ENCODE assay signal across 8 cellular contexts in the genomic region with DNA sequence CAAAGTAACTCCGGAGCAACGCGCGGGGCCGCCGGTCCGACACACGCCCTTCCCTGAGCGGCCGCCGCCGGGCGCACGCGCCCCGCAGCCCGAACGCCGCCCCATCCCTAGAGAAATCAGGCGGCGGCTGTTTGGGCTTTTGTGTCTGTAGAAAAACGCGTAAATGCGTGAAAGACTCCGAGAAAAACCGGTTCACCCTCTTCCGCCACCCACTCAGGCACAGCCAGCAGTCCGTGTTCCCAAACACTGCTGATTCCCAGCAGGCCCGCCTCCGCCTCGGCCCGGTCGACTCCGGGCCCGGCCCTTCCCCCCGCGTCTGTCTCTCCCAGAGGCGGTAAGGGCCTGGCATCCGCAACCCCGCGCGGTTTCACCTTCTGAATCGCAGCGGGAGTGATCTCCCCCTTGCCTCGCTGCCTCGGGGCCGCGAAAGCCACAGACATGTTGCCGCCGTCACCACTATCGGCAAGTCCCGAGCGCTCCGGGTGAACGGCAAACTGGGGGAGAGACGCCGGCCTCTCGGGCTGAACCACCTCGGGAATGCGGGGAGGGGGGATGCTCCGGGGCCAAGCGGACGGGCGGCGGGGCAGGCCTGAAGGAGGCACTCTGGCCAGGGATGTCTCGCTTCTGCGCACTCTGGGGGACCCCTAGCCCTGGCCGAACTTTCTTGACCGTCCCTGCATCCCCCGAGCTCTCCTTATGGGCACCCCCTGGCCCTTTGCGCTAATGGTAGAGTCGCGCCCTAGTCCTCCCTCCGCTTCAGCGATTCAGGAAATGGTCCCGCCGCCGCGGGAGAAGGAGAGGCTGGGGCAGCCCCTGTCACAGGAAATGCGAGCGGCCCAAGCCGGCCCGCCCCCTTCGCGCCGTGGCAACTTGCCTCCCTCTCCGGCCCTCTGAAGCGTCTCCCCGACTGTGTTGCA. TPM values are rescaled to one million over a fixed set of nuclear protein-coding genes. Genes with fewer than 3 reads are reported as not detected.
A peak's percentile ranks its signal among the peaks of the same experiment; 100 is the strongest.
DNase-seq lines count a peak whose midpoint lies in the region; ATAC-seq, FAIRE-seq and TF ChIP-seq lines count a peak whose summit lies in the region.

A gene with protein sequence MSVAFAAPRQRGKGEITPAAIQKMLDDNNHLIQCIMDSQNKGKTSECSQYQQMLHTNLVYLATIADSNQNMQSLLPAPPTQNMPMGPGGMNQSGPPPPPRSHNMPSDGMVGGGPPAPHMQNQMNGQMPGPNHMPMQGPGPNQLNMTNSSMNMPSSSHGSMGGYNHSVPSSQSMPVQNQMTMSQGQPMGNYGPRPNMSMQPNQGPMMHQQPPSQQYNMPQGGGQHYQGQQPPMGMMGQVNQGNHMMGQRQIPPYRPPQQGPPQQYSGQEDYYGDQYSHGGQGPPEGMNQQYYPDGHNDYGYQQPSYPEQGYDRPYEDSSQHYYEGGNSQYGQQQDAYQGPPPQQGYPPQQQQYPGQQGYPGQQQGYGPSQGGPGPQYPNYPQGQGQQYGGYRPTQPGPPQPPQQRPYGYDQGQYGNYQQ (minus strand): TSS at position 484 of the 917 bp plus-strand sequence. CDS start 44 bp downstream, at position 440.

- peaks cover 1% of the 10 kb centered on the region for H4K20me1 ChIP-seq in mammary epithelial cell (ENCODE audit: insufficient read depth, low read length)

- H3K27me3 ChIP-seq in A673 (replicated peaks; ENCODE audit: insufficient read depth, low read depth, low read length, poor library complexity) = no peaks in the 10 kb centered on the region
- H3K27me3 ChIP-seq in WERI-Rb-1 (ENCODE audit: insufficient read depth, low read depth, severe bottlenecking) = no peaks in the 10 kb centered on the region
- no peaks in the 10 kb centered on the region for H3K27me3 ChIP-seq in mammary epithelial cell (ENCODE audit: insufficient read depth, low read length)
- no peaks in the 10 kb centered on the region for H3K27me3 ChIP-seq in iPS-20b (ENCODE audit: insufficient read depth, low read length)
- no peaks in the 10 kb centered on the region for H3K27me3 ChIP-seq in small intestine (ENCODE audit: control insufficient read depth in 2 of 2, insufficient read depth in 2 of 2, low read length in 2 of 2)

- CTCF ChIA-PET in A673 (lab: Charles Lee) = no interaction called here
- CTCF ChIA-PET in mammary epithelial cell (lab: Charles Lee; ENCODE audit: low non-redundant PET) = interaction anchor here (0.5 to 0.7 kb wide), 2 partner anchors 729 to 1222 kb away, joined by 3 read pairs; no protein-coding TSS in a partner anchor

- peak within 1 kb of the TSS; percentile 99 for H2AFZ ChIP-seq in mammary epithelial cell (ENCODE audit: low read depth, low read length)

- DNase-seq in A673 (ENCODE audit: low spot score) (peak; percentile 95), NCI-H2171 treated with DMSO at 0.1 percent for 48 hours (lab: John Stamatoyannopoulos, UW) (peak; percentile 80), WERI-Rb-1 (peak; percentile 95), mammary epithelial cell (peak; percentile 92), small intestine (peak; percentile 92)

- H3K9me3 ChIP-seq in A673 (ENCODE audit: low read depth, low read length, poor library complexity, severe bottlenecking) (no peaks in the 10 kb centered on the region), WERI-Rb-1 (ENCODE audit: severe bottlenecking) (no peaks in the 10 kb centered on the region), mammary epithelial cell (replicated peaks; ENCODE audit: insufficient read depth, low read length) (no peaks in the 10 kb centered on the region), iPS-20b (ENCODE audit: insufficient read depth, low read depth, low read length) (no peaks in the 10 kb centered on the region), small intestine (ENCODE audit: control insufficient read depth, low read depth) (no peaks in the 10 kb centered on the region)

- BruUV-seq in A673 (replicated peaks; lab: Mats Ljungman, UMichigan) (no TSS peak), mammary epithelial cell (replicated peaks; lab: Mats Ljungman, UMichigan) (no TSS peak)

- intact Hi-C loops in A673 (cut with micrococcal nuclease; ENCODE audit: unreplicated experiment) (no loop called here), mammary epithelial cell (cut with micrococcal nuclease) (loop anchor here (5.0 kb wide), 1 partner anchor 137 kb away; the partner anchor contains the start of gene TAF4B)

- TF ChIP-seq CTCF in A673 (conservative IDR thresholded peaks at IDR 0.05; ENCODE audit: low read depth, low read length) (no peak), WERI-Rb-1 (IDR thresholded peaks at IDR 0.05; ENCODE audit: low read depth, low read length) (no peak), mammary epithelial cell (conservative IDR thresholded peaks at IDR 0.05 in 1 of 2, IDR thresholded peaks at IDR 0.05 in 1 of 2; ENCODE audit: extremely low read depth in 1 of 2, insufficient read depth in 1 of 2, low read depth in 1 of 2, low read length in 2 of 2) (peak in 1 of 2 donors; percentile 8)

- peak within 1 kb of the TSS; percentile 93 for H3K9ac ChIP-seq in mammary epithelial cell (ENCODE audit: insufficient read depth, low read length)
- peak within 1 kb of the TSS; percentile 92 for H3K9ac ChIP-seq in iPS-20b (ENCODE audit: low read depth, low read length)

- POLR2A ChIA-PET in A673 (lab: Charles Lee; ENCODE audit: low non-redundant PET) = interaction anchor here (0.6 kb wide), 1 partner anchor 28 kb away, joined by 4 read pairs; no protein-coding TSS in a partner anchor

- H3K4me1 ChIP-seq in A673 (ENCODE audit: insufficient read depth, low read length, poor library complexity, severe bottlenecking) = peaks cover 10% of the 10 kb centered on the region
- H3K4me1 ChIP-seq in mammary epithelial cell (ENCODE audit: insufficient read depth, low read length) = peaks cover 18% of the 10 kb centered on the region
- peaks cover 15% of the 10 kb centered on the region for H3K4me1 ChIP-seq in iPS-20b (ENCODE audit: insufficient read depth, low read length)
- no peaks in the 10 kb centered on the region for H3K4me1 ChIP-seq in small intestine (ENCODE audit: control insufficient read depth in 2 of 2, insufficient read depth in 1 of 2, low read depth in 1 of 2, low read length in 1 of 2)

- peaks cover 52% of the 10 kb centered on the region for H3K79me2 ChIP-seq in mammary epithelial cell (ENCODE audit: insufficient read depth, low read length)

- H3K27ac ChIP-seq in A673 (ENCODE audit: low read depth, low read length, poor library complexity, severe bottlenecking) (peak within 1 kb of the TSS; percentile 95), WERI-Rb-1 (peak within 1 kb of the TSS; percentile 93), mammary epithelial cell (ENCODE audit: insufficient read depth, low read depth, low read length) (peak within 1 kb of the TSS; percentile 84), iPS-20b (ENCODE audit: low read length) (peak within 1 kb of the TSS; percentile 97), small intestine (ENCODE audit: low read depth in 1 of 2, low read length in 1 of 2) (peak within 1 kb of the TSS; percentile 86 to 100)

- in situ Hi-C loops in mammary epithelial cell (cut with MboI; ENCODE audit: low sequenced_read_pairs in 2 of 2) = no loop called here

- ATAC-seq in GM18867 (IDR thresholded peaks at IDR 0.05; ENCODE audit: unreplicated experiment) (peak; percentile 78), HG03103 (IDR thresholded peaks at IDR 0.05; ENCODE audit: low read depth, unreplicated experiment) (peak; percentile 72)

- dilution Hi-C loops in mammary epithelial cell (cut with HindIII; ENCODE audit: low sequenced_read_pairs) = no loop called here

- H3K36me3 ChIP-seq in A673 (ENCODE audit: insufficient read depth, low read length, poor library complexity, severe bottlenecking) (peaks cover 18% of the 10 kb centered on the region), WERI-Rb-1 (peaks cover 23% of the 10 kb centered on the region), mammary epithelial cell (ENCODE audit: insufficient read depth, low read length) (peaks cover 15% of the 10 kb centered on the region), iPS-20b (ENCODE audit: insufficient read depth, low read depth, low read length) (peaks cover 21% of the 10 kb centered on the region), small intestine (ENCODE audit: control insufficient read depth in 2 of 2, insufficient read depth in 2 of 2, low read length in 2 of 2) (peaks cover 0 to 2% of the 10 kb centered on the region in 2 donors)

- FAIRE-seq in small intestine (lab: Jason Lieb, UNC) = no peak

- H3K4me2 ChIP-seq in mammary epithelial cell (ENCODE audit: insufficient read depth, low read depth, low read length) = peak within 1 kb of the TSS; percentile 91

- H3K4me3 ChIP-seq in A673 (ENCODE audit: low read depth, low read length, poor library complexity, severe bottlenecking) (peak within 1 kb of the TSS; percentile 78), WERI-Rb-1 (ENCODE audit: low read depth, low read length) (peak within 1 kb of the TSS; percentile 90), mammary epithelial cell (replicated peaks in 1 of 3; ENCODE audit: insufficient read depth in 1 of 3, low read depth in 2 of 3, low read length in 3 of 3) (peak within 1 kb of the TSS; percentile 96 to 99 (median 98)), iPS-20b (ENCODE audit: low read length) (peak within 1 kb of the TSS; percentile 79), small intestine (ENCODE audit: low read depth in 1 of 2, low read length in 2 of 2) (peak within 1 kb of the TSS; percentile 84 to 98)

- WGBS in mammary epithelial cell (ENCODE audit: low coverage, missing lambda C conversion rate) = 0% methylated on average over 2 of the region's 89 CpGs
- WGBS in small intestine, 3 donors = 0% methylated on average over 71 to 89 of the region's 89 CpGs

RNA-seq across cellular contexts. Expression of the gene that starts here (rescaled TPM):
- 78.5 and 84.6 TPM in 2 replicates for total RNA-seq in A673 (2021)
- total RNA-seq in mammary epithelial cell = 100 to 1,000 TPM in 1 of 2 donors, 10 to 100 TPM in 1; 99.7 to 137 TPM
- polyA plus RNA-seq in mammary epithelial cell = 142 TPM
- polyA minus RNA-seq in mammary epithelial cell = 52.4 TPM
- 10 to 100 TPM; 18.6 to 22.8 (median 20.4) TPM for polyA plus RNA-seq in small intestine

Comparison
In these comparisons a context has a peak if more than half of its experiments do, and no peak if none do; other contexts are left out.
1. Peak in every context shown above with its lines: DNase-seq, ATAC-seq, H3K4me3 ChIP-seq and H3K27ac ChIP-seq.